23 cellular contexts compared by ENCODE assay signal in the genomic region with DNA sequence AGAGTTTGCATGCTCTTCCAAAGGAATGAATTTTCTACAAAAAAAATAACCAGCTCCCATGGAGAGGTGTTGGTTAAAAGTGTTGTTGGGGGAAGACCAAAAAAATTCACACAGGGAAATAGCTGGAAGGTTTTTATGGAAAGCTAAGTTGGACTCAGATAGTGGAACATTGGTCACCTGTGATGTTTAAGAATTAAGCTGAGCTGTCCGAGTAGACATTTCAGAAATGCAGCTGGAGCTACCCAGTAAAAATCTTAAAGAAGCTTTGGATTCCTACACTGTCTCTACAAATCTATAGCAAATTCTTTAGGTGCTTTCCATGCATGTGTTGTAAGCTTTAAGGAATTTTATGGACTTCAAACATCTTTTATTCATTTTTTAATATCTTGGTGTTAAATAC.
"Had no signal": no experiment of that assay in that cellular context is flagged by ENCODE, and none has a peak within 500 bp of the region (broad histone marks: within the 10 kb centered on the region; RNA-seq: fewer than 3 reads in every experiment).

No MANE protein-coding gene starts in this region.

- H3K27me3 ChIP-seq: adrenal gland, body of pancreas, right atrium auricular region, stomach, testis, upper lobe of left lung had no signal

- H3K27ac ChIP-seq: adrenal gland, body of pancreas, coronary artery, prostate gland, right atrium auricular region, stomach, testis, upper lobe of left lung, WERI-Rb-1 had no signal

- H3K27ac Mint-ChIP-seq: activated naive CD4-positive, alpha-beta T cell treated with anti-CD3 and anti-CD28 coated beads, Interleukin-2, amount 50 U/mL, for 24 hours; stimulated activated effector memory CD8-positive, alpha-beta T cell treated with anti-CD3 and anti-CD28 coated beads, Interleukin-12 subunit alpha, Interleukin-12 subunit beta, amount 100 ng/mL, for 72 hours had no signal

- H3K9me3 Mint-ChIP-seq: activated naive CD4-positive, alpha-beta T cell treated with anti-CD3 and anti-CD28 coated beads, Interleukin-2, amount 50 U/mL, for 24 hours; stimulated activated effector memory CD8-positive, alpha-beta T cell treated with anti-CD3 and anti-CD28 coated beads, Interleukin-12 subunit alpha, Interleukin-12 subunit beta, amount 100 ng/mL, for 72 hours had no signal

- H3K4me1 ChIP-seq: adrenal gland, body of pancreas, prostate gland, right atrium auricular region, stomach, upper lobe of left lung had no signal

- FAIRE-seq: frontal cortex, keratinocyte had no signal

- H3K4me3 ChIP-seq: adrenal gland, body of pancreas, coronary artery, lung, prostate gland, right atrium auricular region, skin epidermis, stomach, testis, upper lobe of left lung had no signal

- H3K36me3 Mint-ChIP-seq: activated naive CD4-positive, alpha-beta T cell treated with anti-CD3 and anti-CD28 coated beads, Interleukin-2, amount 50 U/mL, for 24 hours; stimulated activated effector memory CD8-positive, alpha-beta T cell treated with anti-CD3 and anti-CD28 coated beads, Interleukin-12 subunit alpha, Interleukin-12 subunit beta, amount 100 ng/mL, for 72 hours had no signal

- H3K4me3 Mint-ChIP-seq: activated naive CD4-positive, alpha-beta T cell treated with anti-CD3 and anti-CD28 coated beads, Interleukin-2, amount 50 U/mL, for 24 hours; nephron; stimulated activated effector memory CD8-positive, alpha-beta T cell treated with anti-CD3 and anti-CD28 coated beads, Interleukin-12 subunit alpha, Interleukin-12 subunit beta, amount 100 ng/mL, for 72 hours had no signal

- ATAC-seq: body of pancreas; stimulated activated effector memory CD8-positive, alpha-beta T cell treated with anti-CD3 and anti-CD28 coated beads, Interleukin-12 subunit alpha, Interleukin-12 subunit beta, amount 100 ng/mL, for 72 hours had no signal

- H3K9me3 ChIP-seq: adrenal gland, body of pancreas, prostate gland, right atrium auricular region, stomach, testis, upper lobe of left lung had no signal

- H3K4me1 Mint-ChIP-seq: activated naive CD4-positive, alpha-beta T cell treated with anti-CD3 and anti-CD28 coated beads, Interleukin-2, amount 50 U/mL, for 24 hours; stimulated activated effector memory CD8-positive, alpha-beta T cell treated with anti-CD3 and anti-CD28 coated beads, Interleukin-12 subunit alpha, Interleukin-12 subunit beta, amount 100 ng/mL, for 72 hours had no signal

- DNase-seq: activated CD4-positive, alpha-beta T cell treated with anti-CD3 and anti-CD28 coated beads for 1 hour; activated gamma-delta T cell; adrenal gland; body of pancreas; caudate nucleus; hypothalamus; nucleus accumbens; stimulated activated CD4-positive, alpha-beta T cell treated with anti-CD3 and anti-CD28 coated beads, Interleukin-4, amount 100 ng/mL, for 24 hours; stomach; T-helper 2 cell; testis; upper lobe of left lung; WERI-Rb-1 had no signal

- H3K36me3 ChIP-seq: adrenal gland, prostate gland, right atrium auricular region, stomach, upper lobe of left lung, WERI-Rb-1 had no signal
